Comparison of ENCODE assay signal across 8 cellular contexts in genomic region chrX:63784902-63785692, GRCh38. TPM values are rescaled to one million over a fixed set of nuclear protein-coding genes. Genes with fewer than 3 reads are reported as not detected.
DNase-seq lines count a peak whose midpoint lies in the region; ATAC-seq, FAIRE-seq and TF ChIP-seq lines count a peak whose summit lies in the region.

Gene ARHGEF9, minus strand, starts transcription at chrX:63785214. Its CDS starts 69 bp downstream, at chrX:63785145.

- peak within 1 kb of the TSS; percentile 94 for H3K9ac ChIP-seq in NT2/D1 (ENCODE audit: insufficient read length, low read depth)

- TF ChIP-seq POLR2A in GM12892 (IDR thresholded peaks at IDR 0.05; ENCODE audit: low read depth, low read length): no peak

- H3K27me3 ChIP-seq in NT2/D1 (ENCODE audit: insufficient read depth, insufficient read length) (no peaks in the 10 kb centered on the region), thoracic aorta (replicated peaks; ENCODE audit: insufficient read depth) (no peaks in the 10 kb centered on the region)

- ATAC-seq in thoracic aorta (ENCODE audit: insufficient number of reproducible peaks, low FRiP score, low read depth): no peak
- no peak for ATAC-seq in HG02938 (IDR thresholded peaks at IDR 0.05; ENCODE audit: unreplicated experiment)

- H3K4me3 ChIP-seq in NT2/D1 (ENCODE audit: insufficient read length, low read depth) (peak within 1 kb of the TSS; percentile 82), thoracic aorta (peak within 1 kb of the TSS; percentile 80)

- H3K9me3 ChIP-seq in NT2/D1 (ENCODE audit: insufficient read depth, low read length) (peaks cover 23% of the 10 kb centered on the region; the same call in 1 of the 2 replicates), thoracic aorta (no peaks in the 10 kb centered on the region)

- H3K27ac ChIP-seq in thoracic aorta: peak within 1 kb of the TSS in 1 of 2 donors; percentile 35

- FAIRE-seq in GM12892 (lab: Jason Lieb, UNC): no peak

- H3K36me3 ChIP-seq in NT2/D1 (ENCODE audit: insufficient read depth, insufficient read length, low read length) (peaks cover 5% of the 10 kb centered on the region), thoracic aorta (no peaks in the 10 kb centered on the region)

- TF ChIP-seq CTCF in thoracic aorta (IDR thresholded peaks at IDR 0.05): no peak

- H3K4me1 ChIP-seq in NT2/D1 (ENCODE audit: insufficient read depth, insufficient read length) (no peaks in the 10 kb centered on the region), thoracic aorta (ENCODE audit: control insufficient read depth in 1 of 2, low read depth in 2 of 2) (peaks cover 0 to 10% of the 10 kb centered on the region in 2 donors)

- peak; percentile 10 for DNase-seq in GM12892 (ENCODE audit: insufficient read length)
- peak; percentile 60 for DNase-seq in NT2/D1 (ENCODE audit: low read depth, low spot score)
- peak; percentile 73 for DNase-seq in ecto neural progenitor cell (ENCODE audit: low spot score)
- DNase-seq in medulla oblongata (ENCODE audit: extremely low spot score): peak; percentile 15
- DNase-seq in thoracic aorta (ENCODE audit: low spot score): no peak
- no peak for DNase-seq in activated CD4-positive, alpha-beta T cell treated with anti-CD3 and anti-CD28 coated beads for 4 hours
- DNase-seq in NCI-H345 treated with DMSO at 0.1 percent for 48 hours (lab: John Stamatoyannopoulos, UW; ENCODE audit: unreplicated experiment): no peak

RNA-seq across cellular contexts. Expression of gene ARHGEF9, which starts in this region (rescaled TPM):
- 14.4 TPM for polyA plus RNA-seq in GM12892 (2012; ENCODE audit: missing spikeins)
- total RNA-seq in thoracic aorta: 100 to 1,000 TPM in 1 of 2 donors, 10 to 100 TPM in 1; 97.9 to 116 TPM

Comparison
In these comparisons a context has a peak if more than half of its experiments do, and no peak if none do; other contexts are left out.
1. DNase-seq: peak in GM12892 (single experiment), NT2/D1 (single experiment), ecto neural progenitor cell (single experiment) and medulla oblongata (single experiment); none in thoracic aorta (single experiment), activated CD4-positive, alpha-beta T cell treated with anti-CD3 and anti-CD28 coated beads for 4 hours (0 of 2) and NCI-H345 treated with DMSO at 0.1 percent for 48 hours (single experiment).